In the genomic region with DNA sequence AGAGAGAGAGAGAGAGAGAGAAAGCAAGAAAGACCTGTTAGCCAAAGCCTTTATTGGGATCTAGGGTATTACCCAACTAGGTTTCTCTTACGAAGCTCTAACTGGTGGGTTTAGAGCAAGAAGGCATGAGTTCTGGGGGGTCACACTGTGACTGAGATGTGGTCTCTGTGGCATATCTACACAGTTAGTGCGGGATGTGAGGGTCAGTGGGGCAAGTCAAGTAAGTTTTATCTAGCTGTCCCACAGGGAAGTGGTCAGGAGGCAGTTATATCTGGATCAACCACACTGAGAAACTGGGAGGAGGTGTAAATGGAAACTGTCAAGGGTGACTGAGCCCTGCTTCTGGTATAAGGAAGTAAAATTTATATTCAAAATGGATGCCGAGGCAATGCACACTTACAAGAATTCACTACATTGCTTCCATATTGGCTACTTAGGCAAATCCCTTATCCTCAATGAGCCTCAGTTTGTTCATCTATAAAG, we compare ENCODE assay signal across 18 cellular contexts.
DNase-seq lines count a peak whose midpoint lies in the region; ATAC-seq and TF ChIP-seq lines count a peak whose summit lies in the region.
"Had no signal": no experiment of that assay in that cellular context is flagged by ENCODE, and none has a peak within 500 bp of the region (broad histone marks: within the 10 kb centered on the region; RNA-seq: fewer than 3 reads in every experiment).

No MANE protein-coding gene starts in this region.

- H3K27ac ChIP-seq in WERI-Rb-1, result no peak overlapping the region
- H3K27ac ChIP-seq: SK-N-MC had no signal

- TF ChIP-seq CTCF in WERI-Rb-1 (IDR thresholded peaks at IDR 0.05; ENCODE audit: low read depth, low read length), result no peak

- no peaks in the 10 kb centered on the region for H3K9me3 ChIP-seq in WERI-Rb-1 (ENCODE audit: severe bottlenecking)

- no peak overlapping the region for H3K27ac Mint-ChIP-seq in stimulated activated naive CD8-positive, alpha-beta T cell treated with anti-CD3 and anti-CD28 coated beads, Interleukin-15, amount 100 ng/mL, for 72 hours

- H3K36me3 ChIP-seq in WERI-Rb-1, result no peaks in the 10 kb centered on the region

- no peaks in the 10 kb centered on the region for H3K9me3 Mint-ChIP-seq in stimulated activated naive CD8-positive, alpha-beta T cell treated with anti-CD3 and anti-CD28 coated beads, Interleukin-15, amount 100 ng/mL, for 72 hours

- no peak overlapping the region for H3K4me3 Mint-ChIP-seq in stimulated activated naive CD8-positive, alpha-beta T cell treated with anti-CD3 and anti-CD28 coated beads, Interleukin-15, amount 100 ng/mL, for 72 hours

- ATAC-seq in HG03175 (IDR thresholded peaks at IDR 0.05; ENCODE audit: unreplicated experiment) (peak; percentile 75), GM21526 (IDR thresholded peaks at IDR 0.05; ENCODE audit: low FRiP score, unreplicated experiment) (no peak), HG03432 (IDR thresholded peaks at IDR 0.05; ENCODE audit: unreplicated experiment) (no peak)
- no peak for ATAC-seq in stimulated activated naive CD8-positive, alpha-beta T cell treated with anti-CD3 and anti-CD28 coated beads, Interleukin-15, amount 100 ng/mL, for 72 hours
- ATAC-seq: Panc1, Right ventricle myocardium inferior had no signal

- H3K27me3 Mint-ChIP-seq in stimulated activated naive CD8-positive, alpha-beta T cell treated with anti-CD3 and anti-CD28 coated beads, Interleukin-15, amount 100 ng/mL, for 72 hours, result no peaks in the 10 kb centered on the region

- DNase-seq in GF-D8 (lab: John Stamatoyannopoulos, UW) (peak; percentile 7), UCSD-AML1 (lab: John Stamatoyannopoulos, UW; ENCODE audit: unreplicated experiment) (peak; percentile 60), kidney tubule cell (ENCODE audit: low spot score) (peak; percentile 43), WERI-Rb-1 (no peak)
- no peak for DNase-seq in stimulated activated naive CD8-positive, alpha-beta T cell treated with anti-CD3 and anti-CD28 coated beads, Interleukin-15, amount 100 ng/mL, for 72 hours
- DNase-seq: C1 segment of cervical spinal cord, COR-L47, DMS153, IMR-90, NCI-H1092 treated with DMSO at 0.1 percent for 48 hours, NCI-H187, NCI-H446 had no signal

- no peaks in the 10 kb centered on the region for H3K4me1 Mint-ChIP-seq in stimulated activated naive CD8-positive, alpha-beta T cell treated with anti-CD3 and anti-CD28 coated beads, Interleukin-15, amount 100 ng/mL, for 72 hours

- no peak overlapping the region for H3K4me3 ChIP-seq in WERI-Rb-1 (ENCODE audit: low read depth, low read length)
- H3K4me3 ChIP-seq: SK-N-MC had no signal

- peaks cover 39% of the 10 kb centered on the region for H3K27me3 ChIP-seq in WERI-Rb-1 (ENCODE audit: insufficient read depth, low read depth, severe bottlenecking)

Comparison
In these comparisons a context has a peak if more than half of its experiments do, and no peak if none do; other contexts are left out.
1. DNase-seq: peak in GF-D8 (single experiment), UCSD-AML1 (single experiment) and kidney tubule cell (single experiment); none in WERI-Rb-1 (single experiment) and stimulated activated naive CD8-positive, alpha-beta T cell treated with anti-CD3 and anti-CD28 coated beads, Interleukin-15, amount 100 ng/mL, for 72 hours (0 of 2).